Comparison of ENCODE assay signal across 1 cellular context in the genomic region with DNA sequence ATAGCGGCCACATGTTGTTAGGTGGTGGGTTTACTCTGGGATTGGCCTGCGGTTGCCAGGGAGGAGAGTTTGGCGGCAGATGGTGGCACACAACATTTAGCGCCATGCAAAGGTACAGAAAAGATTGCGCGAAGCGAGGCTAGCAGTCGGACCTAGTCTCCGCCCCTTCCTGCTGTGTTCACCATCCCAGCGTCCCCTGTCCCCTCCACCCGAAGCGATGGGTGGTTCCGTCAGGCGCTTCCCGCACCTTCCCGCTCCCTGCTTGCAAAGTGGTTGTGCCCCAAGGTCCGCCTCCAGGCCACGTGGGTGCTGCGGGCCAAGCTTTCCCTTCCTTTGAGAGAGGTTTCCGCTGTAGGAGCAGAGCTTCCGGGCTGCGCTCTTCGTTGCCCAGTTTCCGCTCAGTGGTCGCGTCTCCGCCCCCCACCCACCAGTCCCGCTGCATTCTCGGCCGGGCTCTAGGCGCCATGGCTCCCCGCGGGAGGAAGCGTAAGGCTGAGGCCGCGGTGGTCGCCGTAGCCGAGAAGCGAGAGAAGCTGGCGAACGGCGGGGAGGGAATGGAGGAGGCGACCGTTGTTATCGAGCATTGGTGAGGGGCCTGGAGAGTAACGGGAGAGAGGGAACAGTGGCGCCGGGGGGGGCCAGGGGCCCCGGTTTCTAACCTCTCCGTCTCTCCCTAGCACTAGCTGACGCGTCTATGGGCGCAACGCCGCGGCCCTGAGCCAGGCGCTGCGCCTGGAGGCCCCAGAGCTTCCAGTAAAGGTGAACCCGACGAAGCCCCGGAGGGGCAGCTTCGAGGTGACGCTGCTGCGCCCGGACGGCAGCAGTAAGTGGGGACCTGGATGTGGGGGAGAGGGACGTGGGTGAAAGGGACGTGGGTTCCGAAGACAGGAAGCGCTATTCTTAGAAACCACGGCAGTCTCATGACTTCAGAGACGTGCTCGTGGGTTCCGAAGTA.
A peak's percentile ranks its signal among the peaks of the same experiment; 100 is the strongest.
TF ChIP-seq lines count a peak whose summit lies in the region.

A gene with protein sequence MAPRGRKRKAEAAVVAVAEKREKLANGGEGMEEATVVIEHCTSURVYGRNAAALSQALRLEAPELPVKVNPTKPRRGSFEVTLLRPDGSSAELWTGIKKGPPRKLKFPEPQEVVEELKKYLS (plus strand): TSS at position 360 of the 955 bp plus-strand sequence. CDS start 105 bp downstream, at position 465.

TF ChIP-seq in HepG2, 621 proteins besides CTCF, POLR2A, EP300 and RAD21 (continued from another document and continues in another):
- 0 out of 2 replicates have a peak, but pooled peaks have one; percentile 53 for TF ChIP-seq BRD4 (CRISPR knock-in tag; IDR thresholded peaks at IDR 0.05)
- peak; percentile 60; the same call in 1 of the 2 replicates for TF ChIP-seq ZNF878 (CRISPR knock-in tag; IDR thresholded peaks at IDR 0.05)
- TF ChIP-seq KAT7 (CRISPR knock-in tag; IDR thresholded peaks at IDR 0.05; ENCODE audit: borderline replicate concordance), result peak; percentile 51; the same call in 1 of the 2 replicates
- no peak for TF ChIP-seq SOX6 (IDR thresholded peaks at IDR 0.05)
- peak; percentile 72 for TF ChIP-seq SOX6 (CRISPR knock-in tag; IDR thresholded peaks at IDR 0.05)
- TF ChIP-seq, protein P1, sequence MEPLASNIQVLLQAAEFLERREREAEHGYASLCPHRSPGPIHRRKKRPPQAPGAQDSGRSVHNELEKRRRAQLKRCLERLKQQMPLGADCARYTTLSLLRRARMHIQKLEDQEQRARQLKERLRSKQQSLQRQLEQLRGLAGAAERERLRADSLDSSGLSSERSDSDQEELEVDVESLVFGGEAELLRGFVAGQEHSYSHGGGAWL (CRISPR knock-in tag; IDR thresholded peaks at IDR 0.05), result peak; percentile 82; the same call in 1 of the 2 replicates
- TF ChIP-seq, protein P2, sequence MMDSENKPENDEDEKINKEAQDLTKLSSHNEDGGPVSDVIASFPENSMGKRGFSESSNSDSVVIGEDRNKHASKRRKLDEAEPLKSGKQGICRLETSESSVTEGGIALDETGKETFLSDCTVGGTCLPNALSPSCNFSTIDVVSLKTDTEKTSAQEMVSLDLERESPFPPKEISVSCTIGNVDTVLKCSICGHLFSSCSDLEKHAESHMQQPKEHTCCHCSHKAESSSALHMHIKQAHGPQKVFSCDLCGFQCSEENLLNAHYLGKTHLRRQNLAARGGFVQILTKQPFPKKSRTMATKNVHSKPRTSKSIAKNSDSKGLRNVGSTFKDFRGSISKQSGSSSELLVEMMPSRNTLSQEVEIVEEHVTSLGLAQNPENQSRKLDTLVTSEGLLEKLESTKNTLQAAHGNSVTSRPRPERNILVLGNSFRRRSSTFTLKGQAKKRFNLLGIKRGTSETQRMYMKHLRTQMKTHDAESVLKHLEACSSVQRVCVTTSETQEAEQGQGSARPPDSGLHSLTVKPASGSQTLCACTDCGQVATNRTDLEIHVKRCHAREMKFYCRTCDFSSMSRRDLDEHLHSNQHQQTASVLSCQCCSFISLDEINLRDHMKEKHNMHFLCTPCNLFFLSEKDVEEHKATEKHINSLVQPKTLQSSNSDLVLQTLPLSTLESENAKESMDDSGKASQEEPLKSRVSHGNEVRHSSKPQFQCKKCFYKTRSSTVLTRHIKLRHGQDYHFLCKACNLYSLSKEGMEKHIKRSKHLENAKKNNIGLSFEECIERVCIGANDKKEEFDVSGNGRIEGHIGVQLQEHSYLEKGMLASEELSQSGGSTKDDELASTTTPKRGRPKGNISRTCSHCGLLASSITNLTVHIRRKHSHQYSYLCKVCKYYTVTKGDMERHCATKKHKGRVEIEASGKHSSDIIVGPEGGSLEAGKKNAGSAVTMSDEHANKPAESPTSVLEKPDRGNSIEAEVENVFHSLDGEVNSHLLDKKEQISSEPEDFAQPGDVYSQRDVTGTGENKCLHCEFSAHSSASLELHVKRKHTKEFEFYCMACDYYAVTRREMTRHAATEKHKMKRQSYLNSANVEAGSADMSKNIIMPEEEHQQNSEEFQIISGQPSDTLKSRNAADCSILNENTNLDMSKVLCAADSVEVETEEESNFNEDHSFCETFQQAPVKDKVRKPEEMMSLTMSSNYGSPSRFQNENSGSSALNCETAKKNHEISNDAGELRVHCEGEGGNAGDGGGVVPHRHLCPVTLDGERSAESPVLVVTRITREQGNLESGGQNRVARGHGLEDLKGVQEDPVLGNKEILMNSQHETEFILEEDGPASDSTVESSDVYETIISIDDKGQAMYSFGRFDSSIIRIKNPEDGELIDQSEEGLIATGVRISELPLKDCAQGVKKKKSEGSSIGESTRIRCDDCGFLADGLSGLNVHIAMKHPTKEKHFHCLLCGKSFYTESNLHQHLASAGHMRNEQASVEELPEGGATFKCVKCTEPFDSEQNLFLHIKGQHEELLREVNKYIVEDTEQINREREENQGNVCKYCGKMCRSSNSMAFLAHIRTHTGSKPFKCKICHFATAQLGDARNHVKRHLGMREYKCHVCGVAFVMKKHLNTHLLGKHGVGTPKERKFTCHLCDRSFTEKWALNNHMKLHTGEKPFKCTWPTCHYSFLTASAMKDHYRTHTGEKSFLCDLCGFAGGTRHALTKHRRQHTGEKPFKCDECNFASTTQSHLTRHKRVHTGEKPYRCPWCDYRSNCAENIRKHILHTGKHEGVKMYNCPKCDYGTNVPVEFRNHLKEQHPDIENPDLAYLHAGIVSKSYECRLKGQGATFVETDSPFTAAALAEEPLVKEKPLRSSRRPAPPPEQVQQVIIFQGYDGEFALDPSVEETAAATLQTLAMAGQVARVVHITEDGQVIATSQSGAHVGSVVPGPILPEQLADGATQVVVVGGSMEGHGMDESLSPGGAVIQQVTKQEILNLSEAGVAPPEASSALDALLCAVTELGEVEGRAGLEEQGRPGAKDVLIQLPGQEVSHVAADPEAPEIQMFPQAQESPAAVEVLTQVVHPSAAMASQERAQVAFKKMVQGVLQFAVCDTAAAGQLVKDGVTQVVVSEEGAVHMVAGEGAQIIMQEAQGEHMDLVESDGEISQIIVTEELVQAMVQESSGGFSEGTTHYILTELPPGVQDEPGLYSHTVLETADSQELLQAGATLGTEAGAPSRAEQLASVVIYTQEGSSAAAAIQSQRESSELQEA (CRISPR knock-in tag; IDR thresholded peaks at IDR 0.05; ENCODE audit: not compliant biosample characterization), result peak; percentile 41
- TF ChIP-seq EED (CRISPR knock-in tag; IDR thresholded peaks at IDR 0.05), result peak; percentile 54; the same call in 1 of the 2 replicates
- TF ChIP-seq ZNF792 (CRISPR knock-in tag; IDR thresholded peaks at IDR 0.05), result peak; percentile 83; the same call in 1 of the 2 replicates
- TF ChIP-seq ARHGAP35 (CRISPR knock-in tag; IDR thresholded peaks at IDR 0.05; ENCODE audit: borderline replicate concordance), result 0 out of 2 replicates have a peak, but pooled peaks have one; percentile 42
- no peak for TF ChIP-seq MTA3 (CRISPR knock-in tag; IDR thresholded peaks at IDR 0.05)
- TF ChIP-seq RXRA (CRISPR knock-in tag; IDR thresholded peaks at IDR 0.05), result peak; percentile 46; the same call in 1 of the 2 replicates
- TF ChIP-seq RBAK (CRISPR knock-in tag; IDR thresholded peaks at IDR 0.05), result no peak
- TF ChIP-seq, protein P3, sequence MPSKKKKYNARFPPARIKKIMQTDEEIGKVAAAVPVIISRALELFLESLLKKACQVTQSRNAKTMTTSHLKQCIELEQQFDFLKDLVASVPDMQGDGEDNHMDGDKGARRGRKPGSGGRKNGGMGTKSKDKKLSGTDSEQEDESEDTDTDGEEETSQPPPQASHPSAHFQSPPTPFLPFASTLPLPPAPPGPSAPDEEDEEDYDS (CRISPR knock-in tag; IDR thresholded peaks at IDR 0.05), result 0 out of 2 replicates have a peak, but pooled peaks have one; percentile 33
- TF ChIP-seq ZNF124 (CRISPR knock-in tag; IDR thresholded peaks at IDR 0.05), result peak; percentile 37; the same call in 1 of the 2 replicates
- TF ChIP-seq SALL1 (CRISPR knock-in tag; IDR thresholded peaks at IDR 0.05), result peak; percentile 87
- peak; percentile 68 for TF ChIP-seq DR1 (CRISPR knock-in tag; IDR thresholded peaks at IDR 0.05)
- TF ChIP-seq ZNF556 (CRISPR knock-in tag; IDR thresholded peaks at IDR 0.05; ENCODE audit: borderline replicate concordance), result peak; percentile 79; the same call in 1 of the 2 replicates
- peak; percentile 74 for TF ChIP-seq ELF3 (CRISPR knock-in tag; IDR thresholded peaks at IDR 0.05)
- peak; percentile 88; the same call in 1 of the 2 replicates for TF ChIP-seq ZNF616 (CRISPR knock-in tag; IDR thresholded peaks at IDR 0.05; ENCODE audit: low read depth)
- no peak; the same call in 1 of the 2 replicates for TF ChIP-seq MAZ (IDR thresholded peaks at IDR 0.05; ENCODE audit: borderline replicate concordance, low read depth, low read length)
- peak; percentile 76 for TF ChIP-seq MAZ (CRISPR knock-in tag; IDR thresholded peaks at IDR 0.05; ENCODE audit: low read depth)
- TF ChIP-seq ZNF225 (CRISPR knock-in tag; IDR thresholded peaks at IDR 0.05), result peak; percentile 88
- TF ChIP-seq, protein P4, sequence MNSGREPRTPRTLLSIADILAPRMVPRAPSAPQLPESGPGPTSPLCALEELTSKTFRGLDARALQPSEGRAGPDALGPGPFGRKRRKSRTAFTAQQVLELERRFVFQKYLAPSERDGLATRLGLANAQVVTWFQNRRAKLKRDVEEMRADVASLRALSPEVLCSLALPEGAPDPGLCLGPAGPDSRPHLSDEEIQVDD (CRISPR knock-in tag; IDR thresholded peaks at IDR 0.05; ENCODE audit: borderline replicate concordance), result peak; percentile 82; the same call in 1 of the 2 replicates
- TF ChIP-seq ZMAT3 (CRISPR knock-in tag; conservative IDR thresholded peaks at IDR 0.05), result peak; percentile 49; the same call in 1 of the 2 replicates
- peak; percentile 52 for TF ChIP-seq FOXA3 (CRISPR knock-in tag; IDR thresholded peaks at IDR 0.05)
- peak; percentile 55; the same call in 1 of the 2 replicates for TF ChIP-seq GFI1 (CRISPR knock-in tag; IDR thresholded peaks at IDR 0.05; ENCODE audit: borderline replicate concordance)
- TF ChIP-seq, protein P5, sequence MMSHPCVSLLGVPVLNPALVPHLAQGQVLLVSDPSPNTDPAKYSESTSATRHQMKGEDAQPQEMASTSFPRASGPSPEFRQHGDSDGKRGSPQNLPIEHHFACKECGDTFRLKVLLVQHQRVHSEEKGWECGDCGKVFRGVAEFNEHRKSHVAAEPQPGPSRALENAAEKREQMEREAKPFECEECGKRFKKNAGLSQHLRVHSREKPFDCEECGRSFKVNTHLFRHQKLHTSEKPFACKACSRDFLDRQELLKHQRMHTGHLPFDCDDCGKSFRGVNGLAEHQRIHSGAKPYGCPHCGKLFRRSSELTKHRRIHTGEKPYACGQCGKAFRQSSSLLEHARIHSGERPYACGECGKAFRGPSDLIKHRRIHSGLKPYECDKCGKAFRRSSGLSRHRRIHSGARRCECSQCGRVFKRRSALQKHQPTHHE (CRISPR knock-in tag; IDR thresholded peaks at IDR 0.05; ENCODE audit: borderline replicate concordance), result peak; percentile 78
- TF ChIP-seq, protein P6, sequence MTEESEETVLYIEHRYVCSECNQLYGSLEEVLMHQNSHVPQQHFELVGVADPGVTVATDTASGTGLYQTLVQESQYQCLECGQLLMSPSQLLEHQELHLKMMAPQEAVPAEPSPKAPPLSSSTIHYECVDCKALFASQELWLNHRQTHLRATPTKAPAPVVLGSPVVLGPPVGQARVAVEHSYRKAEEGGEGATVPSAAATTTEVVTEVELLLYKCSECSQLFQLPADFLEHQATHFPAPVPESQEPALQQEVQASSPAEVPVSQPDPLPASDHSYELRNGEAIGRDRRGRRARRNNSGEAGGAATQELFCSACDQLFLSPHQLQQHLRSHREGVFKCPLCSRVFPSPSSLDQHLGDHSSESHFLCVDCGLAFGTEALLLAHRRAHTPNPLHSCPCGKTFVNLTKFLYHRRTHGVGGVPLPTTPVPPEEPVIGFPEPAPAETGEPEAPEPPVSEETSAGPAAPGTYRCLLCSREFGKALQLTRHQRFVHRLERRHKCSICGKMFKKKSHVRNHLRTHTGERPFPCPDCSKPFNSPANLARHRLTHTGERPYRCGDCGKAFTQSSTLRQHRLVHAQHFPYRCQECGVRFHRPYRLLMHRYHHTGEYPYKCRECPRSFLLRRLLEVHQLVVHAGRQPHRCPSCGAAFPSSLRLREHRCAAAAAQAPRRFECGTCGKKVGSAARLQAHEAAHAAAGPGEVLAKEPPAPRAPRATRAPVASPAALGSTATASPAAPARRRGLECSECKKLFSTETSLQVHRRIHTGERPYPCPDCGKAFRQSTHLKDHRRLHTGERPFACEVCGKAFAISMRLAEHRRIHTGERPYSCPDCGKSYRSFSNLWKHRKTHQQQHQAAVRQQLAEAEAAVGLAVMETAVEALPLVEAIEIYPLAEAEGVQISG (CRISPR knock-in tag; IDR thresholded peaks at IDR 0.05), result peak; percentile 93
- peak; percentile 55 for TF ChIP-seq CREM (IDR thresholded peaks at IDR 0.05)
- TF ChIP-seq CREM (CRISPR knock-in tag; IDR thresholded peaks at IDR 0.05), result no peak
- no peak for TF ChIP-seq MBD4 (IDR thresholded peaks at IDR 0.05; ENCODE audit: borderline replicate concordance, low read length)
- peak; percentile 83; the same call in 1 of the 2 replicates for TF ChIP-seq ZNF772 (CRISPR knock-in tag; IDR thresholded peaks at IDR 0.05)
- TF ChIP-seq AGO2 (optimal IDR thresholded peaks at IDR 0.05; ENCODE audit: low read depth, low read length), result peak; percentile 99
- peak; percentile 63; the same call in 1 of the 2 replicates for TF ChIP-seq PHF21A (CRISPR knock-in tag; IDR thresholded peaks at IDR 0.05)
- peak; percentile 65 for TF ChIP-seq POLR2AphosphoS5 (IDR thresholded peaks at IDR 0.05; ENCODE audit: low read depth, low read length)
- no peak for TF ChIP-seq ZNF232 (CRISPR knock-in tag; IDR thresholded peaks at IDR 0.05; ENCODE audit: borderline replicate concordance)
- TF ChIP-seq YEATS2 (CRISPR knock-in tag; IDR thresholded peaks at IDR 0.05; ENCODE audit: borderline replicate concordance), result peak; percentile 79; the same call in 1 of the 2 replicates
- peak; percentile 80 for TF ChIP-seq ZNF350 (CRISPR knock-in tag; IDR thresholded peaks at IDR 0.05; ENCODE audit: borderline replicate concordance, low read depth)
- peak; percentile 83 for TF ChIP-seq ZNF607 (CRISPR knock-in tag; IDR thresholded peaks at IDR 0.05; ENCODE audit: borderline replicate concordance)
- TF ChIP-seq ZNF274 (CRISPR knock-in tag; IDR thresholded peaks at IDR 0.05), result peak; percentile 40; the same call in 1 of the 2 replicates
- no peak for TF ChIP-seq ZBTB7A (CRISPR knock-in tag; IDR thresholded peaks at IDR 0.05)
- peak; percentile 48; the same call in 1 of the 2 replicates for TF ChIP-seq ZNF790 (CRISPR knock-in tag; IDR thresholded peaks at IDR 0.05; ENCODE audit: borderline replicate concordance)
- TF ChIP-seq ZNF441 (CRISPR knock-in tag; IDR thresholded peaks at IDR 0.05; ENCODE audit: borderline replicate concordance), result peak; percentile 44; the same call in 1 of the 2 replicates
- peak; percentile 86 for TF ChIP-seq ASH2L (IDR thresholded peaks at IDR 0.05; ENCODE audit: insufficient read length, low read depth, low read length)
- peak; percentile 84 for TF ChIP-seq YEATS4 (CRISPR knock-in tag; IDR thresholded peaks at IDR 0.05; ENCODE audit: borderline replicate concordance)
- TF ChIP-seq ZNF678 (CRISPR knock-in tag; IDR thresholded peaks at IDR 0.05), result no peak
- TF ChIP-seq ZNF768 (CRISPR knock-in tag; IDR thresholded peaks at IDR 0.05), result peak; percentile 43; the same call in 1 of the 2 replicates
- peak; percentile 35; the same call in 1 of the 2 replicates for TF ChIP-seq RAD51 (IDR thresholded peaks at IDR 0.05; ENCODE audit: borderline replicate concordance)
- peak; percentile 61; the same call in 1 of the 2 replicates for TF ChIP-seq FOXK2 (IDR thresholded peaks at IDR 0.05)
- TF ChIP-seq HDAC2 (CRISPR knock-in tag; IDR thresholded peaks at IDR 0.05), result peak; percentile 80
- TF ChIP-seq GTF2F1 (IDR thresholded peaks at IDR 0.05; ENCODE audit: low read length), result no peak
- TF ChIP-seq SIX1 (CRISPR knock-in tag; IDR thresholded peaks at IDR 0.05; ENCODE audit: borderline replicate concordance), result 0 out of 2 replicates have a peak, but pooled peaks have one; percentile 6
- TF ChIP-seq HNRNPLL (IDR thresholded peaks at IDR 0.05; ENCODE audit: low read depth, low read length, poor library complexity, severe bottlenecking), result peak; percentile 90
